In genomic region chr1:147769107-147769506, GRCh38 we compare ENCODE assay signal across 14 cellular contexts. TPM values are rescaled to one million over a fixed set of nuclear protein-coding genes. Genes with fewer than 3 reads are reported as not detected.
DNase-seq lines count a peak whose midpoint lies in the region; ATAC-seq and TF ChIP-seq lines count a peak whose summit lies in the region.
"Had no signal": no experiment of that assay in that cellular context is flagged by ENCODE, and none has a peak within 500 bp of the region (broad histone marks: within the 10 kb centered on the region; RNA-seq: fewer than 3 reads in every experiment).

No MANE protein-coding gene starts in this region.

- 34 to 43% methylated on average over 5 of the region's 5 CpGs for WGBS in heart right ventricle, 2 donors
- 53 to 54% methylated on average over 5 of the region's 5 CpGs for WGBS in esophagus squamous epithelium, 2 donors

- H3K4me1 ChIP-seq in heart right ventricle, result peaks cover 0 to 86% (median 51%) of the 10 kb centered on the region in 9 donors
- H3K4me1 ChIP-seq in esophagus squamous epithelium, result peaks cover 0 to 35% (median 14%) of the 10 kb centered on the region in 3 donors

- TF ChIP-seq CTCF in heart right ventricle (IDR thresholded peaks at IDR 0.05) (no peak), esophagus squamous epithelium (IDR thresholded peaks at IDR 0.05) (no peak)

- no peak for TF ChIP-seq POLR2A in esophagus squamous epithelium (IDR thresholded peaks at IDR 0.05)

- peaks cover 15% of the 10 kb centered on the region for H3K27me3 Mint-ChIP-seq in activated T-cell treated with anti-CD3 and anti-CD28 coated beads, Interleukin-2, amount 50 U/mL, for 4 hours (ENCODE audit: low read depth)

- H3K4me1 Mint-ChIP-seq in activated T-cell treated with anti-CD3 and anti-CD28 coated beads, Interleukin-2, amount 50 U/mL, for 4 hours (ENCODE audit: low read depth), result peaks cover 8% of the 10 kb centered on the region

- H3K27ac ChIP-seq in heart right ventricle (peak overlapping the region in 7 of 10 donors; percentile 2 to 42 (median 32)), esophagus squamous epithelium (peak overlapping the region in 3 of 4 donors; percentile 33 to 54 (median 49))

- ATAC-seq in heart right ventricle, result peak in 5 of 8 donors; percentile 8 to 44 (median 21)
- ATAC-seq in sciatic nerve, result peak; percentile 69
- no peak for ATAC-seq in activated T-cell treated with anti-CD3 and anti-CD28 coated beads, Interleukin-2, amount 50 U/mL, for 4 hours
- ATAC-seq: CD8-positive, alpha-beta T cell had no signal

- no peaks in the 10 kb centered on the region for H3K36me3 Mint-ChIP-seq in activated T-cell treated with anti-CD3 and anti-CD28 coated beads, Interleukin-2, amount 50 U/mL, for 4 hours (ENCODE audit: insufficient read depth)
- H3K36me3 Mint-ChIP-seq: CD8-positive, alpha-beta T cell had no signal

- H3K9me3 Mint-ChIP-seq in activated T-cell treated with anti-CD3 and anti-CD28 coated beads, Interleukin-2, amount 50 U/mL, for 4 hours, result no peaks in the 10 kb centered on the region
- H3K9me3 Mint-ChIP-seq: CD8-positive, alpha-beta T cell had no signal

- H3K36me3 ChIP-seq in heart right ventricle (no peaks in the 10 kb centered on the region), esophagus squamous epithelium (no peaks in the 10 kb centered on the region)

- H3K27me3 ChIP-seq in heart right ventricle, result no peaks in the 10 kb centered on the region
- peaks cover 0 to 18% (median 0%) of the 10 kb centered on the region in 4 donors for H3K27me3 ChIP-seq in esophagus squamous epithelium

- no peak for DNase-seq in heart right ventricle
- DNase-seq in cardiac septum (ENCODE audit: low spot score), result no peak
- DNase-seq in esophagus squamous epithelium (lab: John Stamatoyannopoulos, UW), result no peak
- DNase-seq in sciatic nerve (ENCODE audit: low spot score), result no peak
- no peak for DNase-seq in NCI-H69 (lab: John Stamatoyannopoulos, UW)
- DNase-seq in cerebellar cortex (ENCODE audit: low spot score), result no peak
- no peak for DNase-seq in activated T-cell treated with anti-CD3 and anti-CD28 coated beads, Interleukin-2, amount 50 U/mL, for 4 hours
- no peak for DNase-seq in GM19240 (ENCODE audit: insufficient read length, low spot score)
- DNase-seq: 8988T; CD8-positive, alpha-beta T cell; NCI-H187 treated with DMSO at 0.1 percent for 48 hours; NCI-H446; NCI-H748 treated with DMSO at 0.1 percent for 48 hours; OCI-M1 had no signal

- H3K9me3 ChIP-seq in heart right ventricle (no peaks in the 10 kb centered on the region), esophagus squamous epithelium (no peaks in the 10 kb centered on the region)

- H3K4me3 Mint-ChIP-seq in activated T-cell treated with anti-CD3 and anti-CD28 coated beads, Interleukin-2, amount 50 U/mL, for 4 hours, result no peak overlapping the region
- H3K4me3 Mint-ChIP-seq: CD8-positive, alpha-beta T cell had no signal

- H3K4me3 ChIP-seq in heart right ventricle (no peak overlapping the region), esophagus squamous epithelium (no peak overlapping the region)

- intact Hi-C loops in heart right ventricle (cut with DNase I), result loop anchor here in 1 of 10 donors (5.0 kb wide), 1 partner anchor 53 kb away; no protein-coding TSS in a partner anchor
- intact Hi-C loops in cardiac septum (cut with DNase I), result no loop called here
- intact Hi-C loops in esophagus squamous epithelium (cut with DNase I), result no loop called here
- intact Hi-C loops in sciatic nerve (cut with DNase I), result no loop called here

RNA-seq across cellular contexts. Expression of gene GJA5, which starts 8.7 kb away (rescaled TPM):
- total RNA-seq in heart right ventricle (10 to 100 TPM in 8 of 10 donors, 1 to 10 TPM in 2; 7.6 to 20.0 (median 12.8) TPM), cardiac septum (9.9 TPM), esophagus squamous epithelium (1 to 10 TPM in 2 of 4 donors, under 1 TPM in 2; 0.38 to 5.7 (median 3.2) TPM), sciatic nerve (19.6 TPM)
- polyA plus RNA-seq in heart right ventricle, result 10 to 100 TPM in 1 of 2 donors, 1 to 10 TPM in 1; 4.8 to 10.0 TPM
- total RNA-seq in activated T-cell treated with anti-CD3 and anti-CD28 coated beads, Interleukin-2, amount 50 U/mL, for 4 hours, result not detected
- total RNA-seq: CD8-positive, alpha-beta T cell had no signal

Comparison
In these comparisons a context has a peak if more than half of its experiments do, and no peak if none do; other contexts are left out.
1. ATAC-seq: peak in heart right ventricle (5 of 8) and sciatic nerve (single experiment); none in activated T-cell treated with anti-CD3 and anti-CD28 coated beads, Interleukin-2, amount 50 U/mL, for 4 hours (0 of 2).